10 cellular contexts compared by ENCODE assay signal in the genomic region with DNA sequence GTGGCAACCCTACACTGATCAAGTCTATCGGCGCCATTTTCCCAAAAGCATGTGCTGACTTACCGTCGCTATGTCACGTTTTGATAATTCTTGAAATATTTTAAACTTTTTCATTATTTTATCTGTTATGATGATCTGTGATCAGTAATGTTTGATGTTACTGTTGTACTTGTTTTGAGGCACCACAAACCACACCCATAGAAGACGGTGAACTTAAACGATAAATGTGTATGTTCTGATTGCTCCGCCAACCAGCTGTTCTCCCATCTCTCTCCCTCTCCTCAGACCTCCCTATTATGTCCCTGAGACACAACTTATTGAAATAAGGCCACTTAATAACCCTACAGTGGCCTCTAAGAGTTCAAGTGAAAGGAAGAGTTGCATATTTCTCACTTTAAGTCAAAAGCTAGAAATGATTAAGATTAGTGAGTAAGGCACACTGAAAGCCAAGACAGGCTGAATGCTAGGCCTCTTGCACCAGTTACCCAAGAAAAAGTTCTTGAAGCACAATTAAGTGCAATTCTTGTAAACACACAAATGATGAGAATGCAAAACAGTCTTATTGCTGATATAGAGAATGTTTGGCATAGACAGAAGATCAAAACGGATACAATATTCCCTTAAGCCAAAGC. TPM values are rescaled to one million over a fixed set of nuclear protein-coding genes. Genes with fewer than 3 reads are reported as not detected.
DNase-seq lines count a peak whose midpoint lies in the region; ATAC-seq and TF ChIP-seq lines count a peak whose summit lies in the region.
"Not testable (repeated sequence)": the region's sequence is repeated elsewhere in the genome, so short reads cannot be mapped to it uniquely, and the experiment has no call there.
"Had no signal": no experiment of that assay in that cellular context is flagged by ENCODE, and none has a peak within 500 bp of the region (broad histone marks: within the 10 kb centered on the region; RNA-seq: fewer than 3 reads in every experiment).

No MANE protein-coding gene starts in this region.

- CTCF ChIA-PET in CD4-positive, alpha-beta memory T cell (lab: Charles Lee; ENCODE audit: partially characterized antibody), result interaction anchor here (1.3 to 5.4 kb wide), 4 partner anchors 9 to 30 kb away, joined by 3 to 28 read pairs (median 6); no protein-coding TSS in a partner anchor
- CTCF ChIA-PET in T-cell (lab: Charles Lee), result interaction anchor here in 1 of 2 donors (0.6 to 0.8 kb wide), 2 partner anchors 11 to 889 kb away, joined by 3 read pairs; no protein-coding TSS in a partner anchor
- CTCF ChIA-PET in activated CD4-positive, alpha-beta T cell treated with anti-CD3 and anti-CD28 coated beads for 36 hours (lab: Charles Lee), result not testable (repeated sequence)
- CTCF ChIA-PET in activated CD8-positive, alpha-beta T cell treated with anti-CD3 and anti-CD28 coated beads, Interleukin-2, amount 10 ng/mL, durations not matched to agents 7 days and 5 days (lab: Charles Lee), result interaction anchor here (5.2 kb wide), 1 partner anchor 12 kb away, joined by 24 read pairs; no protein-coding TSS in a partner anchor
- CTCF ChIA-PET in activated naive CD4-positive, alpha-beta T cell treated with anti-CD3 and anti-CD28 coated beads, Interleukin-2, amount 10 ng/mL, durations not matched to agents 7 days and 5 days (lab: Charles Lee), result interaction anchor here (1.4 kb wide), 1 partner anchor 12 kb away, joined by 4 read pairs; no protein-coding TSS in a partner anchor

- DNase-seq in CD4-positive, alpha-beta memory T cell, result peak in 4 of 5 donors; percentile 5 to 18 (median 10)
- DNase-seq in T-cell (peak in 1 of 34 experiments; percentile 7), right atrium auricular region (ENCODE audit: low spot score) (peak; percentile 1)
- not testable (repeated sequence) for DNase-seq in activated CD4-positive, alpha-beta T cell treated with anti-CD3 and anti-CD28 coated beads for 36 hours; activated CD8-positive, alpha-beta T cell treated with anti-CD3 and anti-CD28 coated beads, Interleukin-2, amount 10 ng/mL, durations not matched to agents 7 days and 5 days; activated naive CD4-positive, alpha-beta T cell treated with anti-CD3 and anti-CD28 coated beads, Interleukin-2, amount 10 ng/mL, durations not matched to agents 7 days and 5 days; stimulated activated effector memory CD8-positive, alpha-beta T cell treated with anti-CD3 and anti-CD28 coated beads, Interleukin-12 subunit alpha, Interleukin-12 subunit beta, amount 100 ng/mL, for 72 hours (ENCODE audit: low spot score in 2 of 2)

- H3K4me3 ChIP-seq in CD4-positive, alpha-beta memory T cell (ENCODE audit: low read length in 2 of 2); right atrium auricular region: not testable (repeated sequence)

- H3K4me3 Mint-ChIP-seq in CD4-positive, alpha-beta memory T cell, result peak overlapping the region in 6 of 8 donors; percentile 21 to 84 (median 64)
- not testable (repeated sequence) for H3K4me3 Mint-ChIP-seq in IgD-negative memory B cell; activated CD4-positive, alpha-beta T cell treated with anti-CD3 and anti-CD28 coated beads for 36 hours; activated CD8-positive, alpha-beta T cell treated with anti-CD3 and anti-CD28 coated beads, Interleukin-2, amount 10 ng/mL, durations not matched to agents 7 days and 5 days; activated naive CD4-positive, alpha-beta T cell treated with anti-CD3 and anti-CD28 coated beads, Interleukin-2, amount 10 ng/mL, durations not matched to agents 7 days and 5 days; stimulated activated effector memory CD8-positive, alpha-beta T cell treated with anti-CD3 and anti-CD28 coated beads, Interleukin-12 subunit alpha, Interleukin-12 subunit beta, amount 100 ng/mL, for 72 hours
- peak overlapping the region in 2 of 3 donors; percentile 7 to 15 for H3K4me3 Mint-ChIP-seq in T-cell

- not testable (repeated sequence) for H3K9me3 ChIP-seq in CD4-positive, alpha-beta memory T cell (ENCODE audit: control insufficient read depth in 1 of 2, low read length in 2 of 2); right atrium auricular region

- H3K36me3 Mint-ChIP-seq in CD4-positive, alpha-beta memory T cell, result peaks cover 56 to 57% of the 10 kb centered on the region in 2 donors
- H3K36me3 Mint-ChIP-seq in IgD-negative memory B cell, result peaks cover 17% of the 10 kb centered on the region
- peaks cover 57% of the 10 kb centered on the region for H3K36me3 Mint-ChIP-seq in T-cell
- peaks cover 56% of the 10 kb centered on the region for H3K36me3 Mint-ChIP-seq in activated CD4-positive, alpha-beta T cell treated with anti-CD3 and anti-CD28 coated beads for 36 hours (ENCODE audit: low read depth)
- H3K36me3 Mint-ChIP-seq in activated CD8-positive, alpha-beta T cell treated with anti-CD3 and anti-CD28 coated beads, Interleukin-2, amount 10 ng/mL, durations not matched to agents 7 days and 5 days (ENCODE audit: low read depth), result peaks cover 38% of the 10 kb centered on the region
- peaks cover 63% of the 10 kb centered on the region for H3K36me3 Mint-ChIP-seq in activated naive CD4-positive, alpha-beta T cell treated with anti-CD3 and anti-CD28 coated beads, Interleukin-2, amount 10 ng/mL, durations not matched to agents 7 days and 5 days
- peaks cover 59% of the 10 kb centered on the region for H3K36me3 Mint-ChIP-seq in stimulated activated effector memory CD8-positive, alpha-beta T cell treated with anti-CD3 and anti-CD28 coated beads, Interleukin-12 subunit alpha, Interleukin-12 subunit beta, amount 100 ng/mL, for 72 hours

- peaks cover 28 to 78% (median 40%) of the 10 kb centered on the region in 4 donors for H3K4me1 Mint-ChIP-seq in CD4-positive, alpha-beta memory T cell
- H3K4me1 Mint-ChIP-seq in IgD-negative memory B cell (peaks cover 7 to 29% (median 12%) of the 10 kb centered on the region in 3 donors), T-cell (peaks cover 27 to 36% (median 32%) of the 10 kb centered on the region in 3 donors)
- peaks cover 39% of the 10 kb centered on the region for H3K4me1 Mint-ChIP-seq in activated CD4-positive, alpha-beta T cell treated with anti-CD3 and anti-CD28 coated beads for 36 hours
- H3K4me1 Mint-ChIP-seq in activated CD8-positive, alpha-beta T cell treated with anti-CD3 and anti-CD28 coated beads, Interleukin-2, amount 10 ng/mL, durations not matched to agents 7 days and 5 days (ENCODE audit: low read depth), result peaks cover 33% of the 10 kb centered on the region
- peaks cover 53% of the 10 kb centered on the region for H3K4me1 Mint-ChIP-seq in activated naive CD4-positive, alpha-beta T cell treated with anti-CD3 and anti-CD28 coated beads, Interleukin-2, amount 10 ng/mL, durations not matched to agents 7 days and 5 days
- peaks cover 17% of the 10 kb centered on the region for H3K4me1 Mint-ChIP-seq in stimulated activated effector memory CD8-positive, alpha-beta T cell treated with anti-CD3 and anti-CD28 coated beads, Interleukin-12 subunit alpha, Interleukin-12 subunit beta, amount 100 ng/mL, for 72 hours

- not testable (repeated sequence) for H3K36me3 ChIP-seq in CD4-positive, alpha-beta memory T cell (ENCODE audit: insufficient read depth, low read length)
- peaks cover 42% of the 10 kb centered on the region for H3K36me3 ChIP-seq in right atrium auricular region

- H3K4me1 ChIP-seq in CD4-positive, alpha-beta memory T cell (ENCODE audit: insufficient read depth, low read length), result peaks cover 29% of the 10 kb centered on the region
- not testable (repeated sequence) for H3K4me1 ChIP-seq in right atrium auricular region

- not testable (repeated sequence) for H3K27me3 ChIP-seq in CD4-positive, alpha-beta memory T cell (ENCODE audit: insufficient read depth, low read length); right atrium auricular region

- POLR2A ChIA-PET in CD4-positive, alpha-beta memory T cell (lab: Charles Lee; ENCODE audit: partially characterized antibody), result interaction anchor here (0.6 to 6.5 kb wide), 9 partner anchors 8 to 83 kb away, joined by 3 to 30 read pairs (median 19); no protein-coding TSS in a partner anchor
- POLR2A ChIA-PET in T-cell (lab: Charles Lee); activated CD4-positive, alpha-beta T cell treated with anti-CD3 and anti-CD28 coated beads for 36 hours (lab: Charles Lee); activated CD8-positive, alpha-beta T cell treated with anti-CD3 and anti-CD28 coated beads, Interleukin-2, amount 10 ng/mL, durations not matched to agents 7 days and 5 days (lab: Charles Lee): not testable (repeated sequence)

- H3K27ac Mint-ChIP-seq in CD4-positive, alpha-beta memory T cell, result peak overlapping the region; percentile 62 to 96 (median 88)
- H3K27ac Mint-ChIP-seq in IgD-negative memory B cell (peak overlapping the region in 2 of 3 donors; percentile 59 to 65), T-cell (peak overlapping the region; percentile 87 to 93)
- H3K27ac Mint-ChIP-seq in activated CD4-positive, alpha-beta T cell treated with anti-CD3 and anti-CD28 coated beads for 36 hours, result peak overlapping the region; percentile 73
- H3K27ac Mint-ChIP-seq in activated CD8-positive, alpha-beta T cell treated with anti-CD3 and anti-CD28 coated beads, Interleukin-2, amount 10 ng/mL, durations not matched to agents 7 days and 5 days, result peak overlapping the region; percentile 34
- peak overlapping the region; percentile 67 for H3K27ac Mint-ChIP-seq in activated naive CD4-positive, alpha-beta T cell treated with anti-CD3 and anti-CD28 coated beads, Interleukin-2, amount 10 ng/mL, durations not matched to agents 7 days and 5 days
- H3K27ac Mint-ChIP-seq in stimulated activated effector memory CD8-positive, alpha-beta T cell treated with anti-CD3 and anti-CD28 coated beads, Interleukin-12 subunit alpha, Interleukin-12 subunit beta, amount 100 ng/mL, for 72 hours, result not testable (repeated sequence)

- TF ChIP-seq CTCF in right atrium auricular region (IDR thresholded peaks at IDR 0.05), result not testable (repeated sequence)

- H3K27ac ChIP-seq in CD4-positive, alpha-beta memory T cell (ENCODE audit: low read depth, low read length); right atrium auricular region: not testable (repeated sequence)

- intact Hi-C loops in CD4-positive, alpha-beta memory T cell (cut with micrococcal nuclease); activated CD4-positive, alpha-beta T cell treated with anti-CD3 and anti-CD28 coated beads for 36 hours (cut with DNase I, micrococcal nuclease): not testable (repeated sequence)

- H3K27me3 Mint-ChIP-seq in CD4-positive, alpha-beta memory T cell; IgD-negative memory B cell; T-cell; activated CD4-positive, alpha-beta T cell treated with anti-CD3 and anti-CD28 coated beads for 36 hours; activated CD8-positive, alpha-beta T cell treated with anti-CD3 and anti-CD28 coated beads, Interleukin-2, amount 10 ng/mL, durations not matched to agents 7 days and 5 days (ENCODE audit: low read depth); activated naive CD4-positive, alpha-beta T cell treated with anti-CD3 and anti-CD28 coated beads, Interleukin-2, amount 10 ng/mL, durations not matched to agents 7 days and 5 days: not testable (repeated sequence)

- not testable (repeated sequence) for H3K9me3 Mint-ChIP-seq in CD4-positive, alpha-beta memory T cell; IgD-negative memory B cell; T-cell; activated CD4-positive, alpha-beta T cell treated with anti-CD3 and anti-CD28 coated beads for 36 hours (ENCODE audit: low read depth); activated CD8-positive, alpha-beta T cell treated with anti-CD3 and anti-CD28 coated beads, Interleukin-2, amount 10 ng/mL, durations not matched to agents 7 days and 5 days (ENCODE audit: insufficient read depth); activated naive CD4-positive, alpha-beta T cell treated with anti-CD3 and anti-CD28 coated beads, Interleukin-2, amount 10 ng/mL, durations not matched to agents 7 days and 5 days; stimulated activated effector memory CD8-positive, alpha-beta T cell treated with anti-CD3 and anti-CD28 coated beads, Interleukin-12 subunit alpha, Interleukin-12 subunit beta, amount 100 ng/mL, for 72 hours

- peak in 2 of 4 experiments; percentile 33 to 55 for ATAC-seq in T-cell (replicated peaks in 1 of 4)
- ATAC-seq in activated CD4-positive, alpha-beta T cell treated with anti-CD3 and anti-CD28 coated beads for 36 hours, result peak; percentile 63
- ATAC-seq in activated CD8-positive, alpha-beta T cell treated with anti-CD3 and anti-CD28 coated beads, Interleukin-2, amount 10 ng/mL, durations not matched to agents 7 days and 5 days, result not testable (repeated sequence)
- peak; percentile 52 for ATAC-seq in stimulated activated effector memory CD8-positive, alpha-beta T cell treated with anti-CD3 and anti-CD28 coated beads, Interleukin-12 subunit alpha, Interleukin-12 subunit beta, amount 100 ng/mL, for 72 hours

RNA-seq across cellular contexts. Expression of a gene that starts 38.4 kb away (rescaled TPM):
- not detected for total RNA-seq in CD4-positive, alpha-beta memory T cell
- polyA plus RNA-seq in CD4-positive, alpha-beta memory T cell, result not detected
- not detected for polyA plus RNA-seq in IgD-negative memory B cell
- total RNA-seq in T-cell (under 1 TPM in 2 of 5 donors, not detected in 3; 0.19 to 0.67 TPM), right atrium auricular region (under 1 TPM in 1 of 2 donors, not detected in 1; 0.31 TPM)
- not detected for total RNA-seq in activated CD4-positive, alpha-beta T cell treated with anti-CD3 and anti-CD28 coated beads for 36 hours
- total RNA-seq in activated CD8-positive, alpha-beta T cell treated with anti-CD3 and anti-CD28 coated beads, Interleukin-2, amount 10 ng/mL, durations not matched to agents 7 days and 5 days, result not detected
- total RNA-seq: A172, GM23248 had no signal
- polyA plus RNA-seq: GM23248 had no signal
